29 cellular contexts compared by ENCODE assay signal in genomic region chr10:95547197-95547596, GRCh38. TPM values are rescaled to one million over a fixed set of nuclear protein-coding genes. Genes with fewer than 3 reads are reported as not detected.
DNase-seq lines count a peak whose midpoint lies in the region; ATAC-seq, FAIRE-seq and TF ChIP-seq lines count a peak whose summit lies in the region.
"Had no signal": no experiment of that assay in that cellular context is flagged by ENCODE, and none has a peak within 500 bp of the region (broad histone marks: within the 10 kb centered on the region; RNA-seq: fewer than 3 reads in every experiment).

No MANE protein-coding gene starts in this region.

- no peak overlapping the region for H2BK120ac ChIP-seq in H1 (replicated peaks; ENCODE audit: low read depth, low read length)

- intact Hi-C loops in ascending aorta (cut with DNase I): no loop called here
- intact Hi-C loops in thyroid gland (cut with DNase I): no loop called here

- H3K27ac Mint-ChIP-seq in osteocyte (ENCODE audit: unreplicated experiment): no peak overlapping the region
- H3K27ac Mint-ChIP-seq: CD4-positive, alpha-beta memory T cell had no signal

- H2BK15ac ChIP-seq in H1 (ENCODE audit: low read length): no peak overlapping the region

- H4K20me1 ChIP-seq in H1 (replicated peaks in 1 of 2; ENCODE audit: control insufficient read depth in 1 of 2, insufficient read depth in 2 of 2, low read length in 2 of 2): peaks cover 2% of the 10 kb centered on the region in 2 experiments

- TF ChIP-seq CTCF in ascending aorta (IDR thresholded peaks at IDR 0.05) (no peak), H1 (IDR thresholded peaks at IDR 0.05; ENCODE audit: control extremely low read depth in 1 of 3, insufficient read depth in 1 of 3, low read depth in 1 of 3, low read length in 3 of 3) (no peak), osteocyte (IDR thresholded peaks at IDR 0.05) (no peak), thyroid gland (IDR thresholded peaks at IDR 0.05) (no peak)

- no peak for TF ChIP-seq EP300 in H1 (IDR thresholded peaks at IDR 0.05; ENCODE audit: borderline replicate concordance in 1 of 2, low read depth in 2 of 2, low read length in 2 of 2)

- peak overlapping the region in 1 of 2 donors; percentile 50 for H3K4me3 ChIP-seq in ascending aorta
- H3K4me3 ChIP-seq in H1 (ENCODE audit: extremely low read depth in 1 of 4, insufficient read depth in 2 of 4, low read depth in 3 of 4, low read length in 4 of 4): no peak overlapping the region
- no peak overlapping the region for H3K4me3 ChIP-seq in muscle layer of colon (ENCODE audit: low read depth in 1 of 2, low read length in 2 of 2)
- H3K4me3 ChIP-seq in stomach smooth muscle (ENCODE audit: low read length in 2 of 2): peak overlapping the region in 1 of 2 donors; percentile 15
- H3K4me3 ChIP-seq in thyroid gland (replicated peaks in 1 of 3): no peak overlapping the region

- H4K5ac ChIP-seq in H1 (ENCODE audit: insufficient read length, low read depth, low read length): no peak overlapping the region

- no peaks in the 10 kb centered on the region for H3K4me1 Mint-ChIP-seq in osteocyte (ENCODE audit: unreplicated experiment)
- H3K4me1 Mint-ChIP-seq: CD4-positive, alpha-beta memory T cell; IgD-negative memory B cell had no signal

- no peak overlapping the region for H3K4ac ChIP-seq in H1 (replicated peaks; ENCODE audit: insufficient read length, low read depth, low read length)

- peaks cover 16% of the 10 kb centered on the region for H3K27me3 Mint-ChIP-seq in osteocyte (ENCODE audit: unreplicated experiment)

- peaks cover 14% of the 10 kb centered on the region; the same call in 1 of the 2 replicates for H3K79me1 ChIP-seq in H1 (ENCODE audit: low read depth, low read length)

- peak overlapping the region; percentile 46 to 48 for H3K27ac ChIP-seq in ascending aorta
- no peak overlapping the region for H3K27ac ChIP-seq in H1 (ENCODE audit: low read depth, low read length)
- peak overlapping the region; percentile 56 for H3K27ac ChIP-seq in muscle layer of colon (ENCODE audit: low read depth, low read length)
- peak overlapping the region; percentile 99 for H3K27ac ChIP-seq in stomach smooth muscle (ENCODE audit: low read length)
- H3K27ac ChIP-seq in thyroid gland: no peak overlapping the region
- H3K27ac ChIP-seq: HL-60, KMS-11 had no signal

- no peaks in the 10 kb centered on the region for H3K23me2 ChIP-seq in H1 (ENCODE audit: low read depth, low read length)

- no peak for ATAC-seq in HG02571 (IDR thresholded peaks at IDR 0.05; ENCODE audit: unreplicated experiment)

- CTCF ChIA-PET in H1 (lab: Charles Lee; ENCODE audit: partially characterized antibody): interaction anchor here (1.2 to 1.6 kb wide), 3 partner anchors 13 to 117 kb away, joined by 3 to 6 read pairs (median 4); no protein-coding TSS in a partner anchor

- H3K9ac ChIP-seq in H1 (replicated peaks in 1 of 4; ENCODE audit: extremely low read depth in 1 of 4, low read depth in 3 of 4, low read length in 3 of 4) (no peak overlapping the region), muscle layer of colon (ENCODE audit: low read length) (no peak overlapping the region), stomach smooth muscle (ENCODE audit: low read length in 2 of 2) (no peak overlapping the region)
- H3K9ac ChIP-seq: KMS-11 had no signal

- H3K14ac ChIP-seq in H1 (ENCODE audit: insufficient read length): no peak overlapping the region

- WGBS in H1 (ENCODE audit: extremely low coverage in 1 of 2, insufficient coverage in 1 of 2, insufficient read length in 1 of 2, insufficient replicate concordance in 2 of 2, low coverage in 1 of 2, low lambda C conversion rate in 2 of 2, missing lambda C conversion rate in 1 of 2), 2 experiments: 87% methylated on average over 3 of the region's 3 CpGs; no CpG with 5 or more reads in 1 of the 2 experiments
- WGBS in thyroid gland, 2 donors: 94 to 98% methylated on average over 3 of the region's 3 CpGs

- no peak overlapping the region for H2AFZ ChIP-seq in H1 (ENCODE audit: low read length)

- H3K4me1 ChIP-seq in ascending aorta (peaks cover 33 to 89% of the 10 kb centered on the region in 2 donors), H1 (replicated peaks in 1 of 4; ENCODE audit: control insufficient read depth in 3 of 4, insufficient read depth in 4 of 4, low read length in 3 of 4) (peaks cover 7 to 38% (median 30%) of the 10 kb centered on the region in 4 experiments), muscle layer of colon (ENCODE audit: insufficient read depth, low read length) (peaks cover 91% of the 10 kb centered on the region), stomach smooth muscle (ENCODE audit: control insufficient read depth, insufficient read depth, low read length) (peaks cover 82% of the 10 kb centered on the region), thyroid gland (peaks cover 0 to 3% of the 10 kb centered on the region in 2 donors)

- no peaks in the 10 kb centered on the region for H3K9me3 Mint-ChIP-seq in osteocyte (ENCODE audit: unreplicated experiment)
- H3K9me3 Mint-ChIP-seq: IgD-negative memory B cell had no signal

- H3K4me3 Mint-ChIP-seq in osteocyte (ENCODE audit: unreplicated experiment): no peak overlapping the region
- H3K4me3 Mint-ChIP-seq: CD4-positive, alpha-beta memory T cell; IgD-negative memory B cell had no signal

- H2BK20ac ChIP-seq in H1 (ENCODE audit: low read length): no peak overlapping the region

- H2BK5ac ChIP-seq in H1 (ENCODE audit: low read depth, low read length): no peak overlapping the region

- H3K23ac ChIP-seq in H1 (ENCODE audit: insufficient read length): no peak overlapping the region

- no peaks in the 10 kb centered on the region for H3K27me3 ChIP-seq in ascending aorta
- peaks cover 0 to 1% (median 0%) of the 10 kb centered on the region in 4 experiments; a peak in 1 of 7 replicates for H3K27me3 ChIP-seq in H1 (replicated peaks in 1 of 4; ENCODE audit: control insufficient read depth in 3 of 4, extremely low read depth in 1 of 4, insufficient read depth in 3 of 4, low read length in 3 of 4)
- no peaks in the 10 kb centered on the region for H3K27me3 ChIP-seq in muscle layer of colon (ENCODE audit: control insufficient read depth in 1 of 2, insufficient read depth in 2 of 2, low read length in 2 of 2)
- no peaks in the 10 kb centered on the region for H3K27me3 ChIP-seq in stomach smooth muscle (ENCODE audit: control insufficient read depth in 1 of 2, insufficient read depth in 2 of 2, low read length in 2 of 2)
- H3K27me3 ChIP-seq in thyroid gland: no peaks in the 10 kb centered on the region

- H4K91ac ChIP-seq in H1 (replicated peaks; ENCODE audit: insufficient read length, low read length): peak overlapping the region; percentile 13

- H3K4me2 ChIP-seq in H1 (ENCODE audit: insufficient read depth in 1 of 2, low read depth in 2 of 2, low read length in 2 of 2): peak overlapping the region in 1 of 2 experiments; percentile 52; a peak in 2 of 4 replicates
- H3K4me2 ChIP-seq: KMS-11 had no signal

- TF ChIP-seq POLR2A in H1 (IDR thresholded peaks at IDR 0.05; ENCODE audit: control extremely low read depth in 1 of 2, low read depth in 2 of 2, low read length in 2 of 2) (no peak), thyroid gland (IDR thresholded peaks at IDR 0.05) (no peak)

- no peak overlapping the region for H4K8ac ChIP-seq in H1 (ENCODE audit: extremely low read depth, insufficient read depth, low read length)

- H3K9me3 ChIP-seq in ascending aorta: no peaks in the 10 kb centered on the region
- no peaks in the 10 kb centered on the region for H3K9me3 ChIP-seq in H1 (ENCODE audit: insufficient read depth in 2 of 2, low read depth in 1 of 2, low read length in 1 of 2)
- H3K9me3 ChIP-seq in muscle layer of colon (ENCODE audit: low read length): no peaks in the 10 kb centered on the region
- no peaks in the 10 kb centered on the region for H3K9me3 ChIP-seq in stomach smooth muscle (ENCODE audit: control insufficient read depth in 2 of 2, low read length in 2 of 2)
- no peaks in the 10 kb centered on the region for H3K9me3 ChIP-seq in thyroid gland

- H3K56ac ChIP-seq in H1 (replicated peaks; ENCODE audit: insufficient read length, low read depth, low read length): no peak overlapping the region

- peaks cover 20 to 81% of the 10 kb centered on the region in 2 experiments for H3K79me2 ChIP-seq in H1 (ENCODE audit: control insufficient read depth in 1 of 2, insufficient read depth in 2 of 2, low read length in 2 of 2)

- TF ChIP-seq RAD21 in H1 (IDR thresholded peaks at IDR 0.05 in 1 of 2, conservative IDR thresholded peaks at IDR 0.05 in 1 of 2; ENCODE audit: low read depth in 2 of 2, low read length in 2 of 2): no peak

- no peak for FAIRE-seq in H1 (lab: Jason Lieb, UNC)
- FAIRE-seq: GM12891, GM19239 had no signal

- H3K36me3 Mint-ChIP-seq in osteocyte (ENCODE audit: unreplicated experiment): no peaks in the 10 kb centered on the region
- H3K36me3 Mint-ChIP-seq: CD4-positive, alpha-beta memory T cell had no signal

- H3K36me3 ChIP-seq in ascending aorta: peaks cover 29 to 33% of the 10 kb centered on the region in 2 donors
- H3K36me3 ChIP-seq in H1 (ENCODE audit: control insufficient read depth in 2 of 4, insufficient read depth in 4 of 4, low read length in 3 of 4): no peaks in the 10 kb centered on the region
- no peaks in the 10 kb centered on the region for H3K36me3 ChIP-seq in muscle layer of colon (ENCODE audit: insufficient read depth, low read length)
- peaks cover 0 to 3% of the 10 kb centered on the region in 2 donors for H3K36me3 ChIP-seq in stomach smooth muscle (ENCODE audit: control insufficient read depth in 2 of 2, insufficient read depth in 2 of 2, low read length in 2 of 2)
- no peaks in the 10 kb centered on the region for H3K36me3 ChIP-seq in thyroid gland

- POLR2A ChIA-PET in H1 (lab: Charles Lee; ENCODE audit: partially characterized antibody): interaction anchor here (1.0 kb wide), 1 partner anchor 38 kb away, joined by 3 read pairs; no protein-coding TSS in a partner anchor

- peak overlapping the region; percentile 1; the same call in 1 of the 2 replicates for H3K18ac ChIP-seq in H1 (ENCODE audit: extremely low read depth, low read length)

- H2AK5ac ChIP-seq in H1 (ENCODE audit: low read depth, low read length): 0 out of 2 replicates have a peak overlapping the region, but pooled peaks have one; percentile 4

- H2BK12ac ChIP-seq in H1 (ENCODE audit: low read depth, low read length): peak overlapping the region; percentile 18

- DNase-seq in ascending aorta (ENCODE audit: low spot score in 2 of 2): no peak
- no peak for DNase-seq in H1 (ENCODE audit: low read depth in 1 of 2, low spot score in 2 of 2)
- DNase-seq in osteocyte (ENCODE audit: extremely low spot score, unreplicated experiment): no peak
- no peak for DNase-seq in hypothalamus (lab: John Stamatoyannopoulos, UW)
- DNase-seq in thyroid gland: no peak
- DNase-seq: C1 segment of cervical spinal cord; CD4-positive, alpha-beta memory T cell; COR-L47; DMS79; EL; GDM1; MM.1S; NCI-H1048; NCI-H1417; NCI-H1694; NCI-H2081; NCI-H2227 treated with DMSO at 0.1 percent for 48 hours; NCI-H510A; NCI-H69; RPMI8226; SHP77 treated with DMSO at 0.1 percent for 48 hours had no signal

RNA-seq across cellular contexts. Expression of gene SORBS1, which starts 14.0 kb away (rescaled TPM):
- total RNA-seq in ascending aorta (416 TPM), osteocyte (1.7 TPM in 2 replicates), thyroid gland (10 to 100 TPM; 21.5 to 65.8 (median 30.1) TPM)
- total RNA-seq in H1 (2021; fragmentation: NEBNext Ultra II Directional; extraction: Animal tissue kit (Norgen Biotek cat#: 25700)): 35.0 and 36.3 TPM in 2 replicates
- polyA plus RNA-seq in H1 (2011; rRNA removed): 16.0 and 17.5 TPM in 2 replicates
- 17.4 TPM for polyA plus RNA-seq in H1 (2011; cell fraction: cytosol; rRNA removed)
- polyA plus RNA-seq in H1 (2011; cell fraction: nucleus; rRNA removed): 38.7 TPM
- 17.4 to 23.9 TPM (median 20.8 TPM) in 4 replicates for polyA plus RNA-seq in H1 (2012, experiment 1 of 2)
- polyA plus RNA-seq in H1 (2012, experiment 2 of 2): 2.6 TPM
- 14.4 TPM for polyA plus RNA-seq in H1 (2013, experiment 1 of 2)
- polyA plus RNA-seq in H1 (2013, experiment 2 of 2): 13.5 TPM
- polyA minus RNA-seq in H1 (2011; rRNA and poly(A)+ RNA removed): 46.4 and 54.3 TPM in 2 replicates
- polyA minus RNA-seq in H1 (2011; cell fraction: cytosol; rRNA and poly(A)+ RNA removed): 19.2 TPM
- polyA minus RNA-seq in H1 (2011; cell fraction: nucleus; rRNA and poly(A)+ RNA removed): 61.9 TPM

Comparison
In these comparisons a context has a peak if more than half of its experiments do, and no peak if none do; other contexts are left out.
1. H3K27ac ChIP-seq: peak in ascending aorta (2 of 2), muscle layer of colon (single experiment) and stomach smooth muscle (single experiment); none in H1 (single experiment) and thyroid gland (0 of 3).